29 cellular contexts compared by ENCODE assay signal in the genomic region with DNA sequence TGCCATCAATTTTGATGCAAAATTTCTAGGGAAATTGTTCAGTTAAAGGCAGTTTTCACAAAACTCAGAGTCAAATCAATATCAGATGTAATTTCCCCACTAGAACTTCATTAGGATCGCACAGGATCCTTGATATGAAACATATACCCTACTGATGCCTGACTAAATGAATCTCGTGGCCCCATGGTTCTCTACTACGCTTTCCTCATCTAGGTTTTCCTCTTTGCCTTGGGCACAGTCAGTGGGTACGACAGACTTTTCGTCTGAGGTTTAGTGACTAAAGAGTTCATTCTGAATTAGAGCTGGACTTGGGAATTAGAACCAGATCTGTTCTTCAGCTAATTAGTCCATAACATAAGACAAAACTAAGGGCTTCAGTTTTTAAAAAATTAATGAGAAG. TPM values are rescaled to one million over a fixed set of nuclear protein-coding genes. Genes with fewer than 3 reads are reported as not detected.
DNase-seq lines count a peak whose midpoint lies in the region; ATAC-seq and TF ChIP-seq lines count a peak whose summit lies in the region.
"Had no signal": no experiment of that assay in that cellular context is flagged by ENCODE, and none has a peak within 500 bp of the region (broad histone marks: within the 10 kb centered on the region; RNA-seq: fewer than 3 reads in every experiment).

No MANE protein-coding gene starts in this region.

- ATAC-seq in GM23338 = no peak
- ATAC-seq: activated CD4-positive, CD25-positive, alpha-beta regulatory T cell treated with anti-CD3 and anti-CD28 coated beads, Interleukin-2, amount 50 U/mL, for 24 hours; activated naive CD4-positive, alpha-beta T cell treated with anti-CD3 and anti-CD28 coated beads, Interleukin-2, amount 50 U/mL, for 72 hours; left colon; right cardiac atrium; T-helper 17 cell had no signal

- no peak for TF ChIP-seq CTCF in GM23338 (conservative IDR thresholded peaks at IDR 0.05; ENCODE audit: low read depth in 2 of 2)
- no peak for TF ChIP-seq CTCF in SK-N-SH (IDR thresholded peaks at IDR 0.05)
- no peak for TF ChIP-seq CTCF in mesothelial cell of epicardium (IDR thresholded peaks at IDR 0.05; ENCODE audit: unreplicated experiment)
- no peak for TF ChIP-seq CTCF in type B pancreatic cell (conservative IDR thresholded peaks at IDR 0.05)

- H3K27ac ChIP-seq in GM23338 (ENCODE audit: low read depth) (no peak overlapping the region), SK-N-SH (ENCODE audit: low read depth in 2 of 2, low read length in 1 of 2) (peak overlapping the region; percentile 92 to 95)
- H3K27ac ChIP-seq: C4-2B, Peyer's patch, stomach, thyroid gland had no signal

- H3K4me1 ChIP-seq in GM23338 (ENCODE audit: insufficient read depth) (peaks cover 50% of the 10 kb centered on the region), SK-N-SH (ENCODE audit: control insufficient read depth in 1 of 2, insufficient read depth in 2 of 2, low read depth in 1 of 2, low read length in 1 of 2) (peaks cover 32 to 43% of the 10 kb centered on the region in 2 experiments)
- H3K4me1 ChIP-seq: Peyer's patch, stomach, thyroid gland had no signal

- no peak for DNase-seq in GM23338 (ENCODE audit: low spot score)
- DNase-seq in SK-N-SH = peak; percentile 67
- DNase-seq in mesothelial cell of epicardium (ENCODE audit: low spot score in 2 of 2, unreplicated experiment in 2 of 2) = no peak
- DNase-seq in type B pancreatic cell (ENCODE audit: extremely low spot score, unreplicated experiment) = no peak
- DNase-seq in stimulated activated naive CD4-positive, alpha-beta T cell treated with Interleukin-2 at 50 U/mL for 16 hours (lab: John Stamatoyannopoulos, UW) = no peak
- no peak for DNase-seq in activated CD8-positive, alpha-beta memory T cell treated with anti-CD3 and anti-CD28 coated beads, Interleukin-2, amount 50 U/mL, for 48 hours
- no peak for DNase-seq in islet precursor cell
- DNase-seq: activated CD4-positive, alpha-beta T cell treated with anti-CD3 and anti-CD28 coated beads, Interleukin-2, amount 50 U/mL, for 48 hours; amygdala; COR-L47; effector CD4-positive, alpha-beta T cell; immature natural killer cell; Kasumi-1; left colon; MV-4-11; NCI-H1436 treated with DMSO at 0.1 percent for 48 hours; NCI-H2081 treated with DMSO at 0.1 percent for 48 hours; NCI-H345; Peyer's patch; right cardiac atrium; stimulated activated CD8-positive, alpha-beta memory T cell treated with anti-CD3 and anti-CD28 coated beads, Interleukin-4, amount 100 ng/mL, for 48 hours; stomach; T-helper 17 cell; thyroid gland had no signal

- CTCF ChIA-PET in SK-N-SH (lab: Yijun Ruan, JAX) = interaction anchor here (0.6 to 1.9 kb wide), 6 partner anchors 10 to 127 kb away, joined by 3 to 6 read pairs (median 3); no protein-coding TSS in a partner anchor

- no peaks in the 10 kb centered on the region for H3K9me3 ChIP-seq in SK-N-SH
- H3K9me3 ChIP-seq: Peyer's patch, SJSA1, stomach, thyroid gland had no signal

- 0 out of 2 replicates have a peak, but pooled peaks cover 2% of the 10 kb centered on the region for H3F3A ChIP-seq in GM23338 (replicated peaks; ENCODE audit: low read depth)
- peaks cover 36% of the 10 kb centered on the region for H3F3A ChIP-seq in SK-N-SH (replicated peaks; ENCODE audit: insufficient read depth)

- H3K9ac ChIP-seq in SK-N-SH = peak overlapping the region; percentile 51; the same call in 1 of the 2 replicates

- no peak overlapping the region for H3K27ac Mint-ChIP-seq in GM23338
- peak overlapping the region; percentile 76 for H3K27ac Mint-ChIP-seq in mesothelial cell of epicardium
- H3K27ac Mint-ChIP-seq in type B pancreatic cell = peak overlapping the region; percentile 22
- H3K27ac Mint-ChIP-seq: activated naive CD4-positive, alpha-beta T cell treated with anti-CD3 and anti-CD28 coated beads, Interleukin-2, amount 50 U/mL, for 72 hours; activated T-helper 2 cell treated with anti-CD3 and anti-CD28 coated beads, Interferon-gamma antibody, Interleukin-2, Interleukin-4, amounts not matched to agents 10 μg/mL and 5 μg/mL and 100 μg/mL, durations not matched to agents 14 hours and 24 hours and 36 hours; immature natural killer cell; T-helper 17 cell had no signal

- POLR2A ChIA-PET in SK-N-SH (lab: Yijun Ruan, JAX) = no interaction called here

- H2AFZ ChIP-seq in GM23338 = no peak overlapping the region; the same call in 1 of the 2 replicates
- peak overlapping the region; percentile 87; the same call in 1 of the 2 replicates for H2AFZ ChIP-seq in SK-N-SH (ENCODE audit: low read depth)

- TF ChIP-seq RAD21 in SK-N-SH (IDR thresholded peaks at IDR 0.05; ENCODE audit: low read length) = no peak

- H3K4me2 ChIP-seq in GM23338 (0 out of 2 replicates have a peak overlapping the region, but pooled peaks have one; percentile 24), SK-N-SH (no peak overlapping the region)

- H3K27me3 Mint-ChIP-seq in GM23338 (ENCODE audit: insufficient read depth, low read depth, poor library complexity) (peaks cover 3% of the 10 kb centered on the region), mesothelial cell of epicardium (ENCODE audit: low read depth) (no peaks in the 10 kb centered on the region), type B pancreatic cell (peaks cover 8% of the 10 kb centered on the region)

- no peaks in the 10 kb centered on the region for H4K20me1 ChIP-seq in GM23338 (replicated peaks; ENCODE audit: insufficient read depth)
- H4K20me1 ChIP-seq in SK-N-SH (ENCODE audit: insufficient read depth) = no peaks in the 10 kb centered on the region

- H3K4me3 ChIP-seq in GM23338 (no peak overlapping the region), SK-N-SH (ENCODE audit: low read depth in 2 of 2, low read length in 1 of 2) (no peak overlapping the region)
- H3K4me3 ChIP-seq: Peyer's patch, SJSA1, stomach, thyroid gland had no signal

- H3K27me3 ChIP-seq in GM23338 (ENCODE audit: insufficient read depth) = no peaks in the 10 kb centered on the region
- H3K27me3 ChIP-seq in SK-N-SH (ENCODE audit: insufficient read depth) = no peaks in the 10 kb centered on the region
- H3K27me3 ChIP-seq: Peyer's patch, SJSA1, stomach, thyroid gland had no signal

- 10% methylated on average over 5 of the region's 5 CpGs for WGBS in SK-N-SH (ENCODE audit: low lambda C conversion rate)

- H3K4me3 Mint-ChIP-seq in GM23338 = no peak overlapping the region
- no peak overlapping the region for H3K4me3 Mint-ChIP-seq in mesothelial cell of epicardium
- peak overlapping the region; percentile 13 for H3K4me3 Mint-ChIP-seq in type B pancreatic cell
- H3K4me3 Mint-ChIP-seq: immature natural killer cell, T-helper 17 cell had no signal

- H3K79me2 ChIP-seq in GM23338 (replicated peaks; ENCODE audit: insufficient read depth) (no peaks in the 10 kb centered on the region), SK-N-SH (ENCODE audit: insufficient read depth) (no peaks in the 10 kb centered on the region)

- H3K36me3 Mint-ChIP-seq in GM23338 (ENCODE audit: low read depth) (no peaks in the 10 kb centered on the region), mesothelial cell of epicardium (no peaks in the 10 kb centered on the region), type B pancreatic cell (no peaks in the 10 kb centered on the region)
- H3K36me3 Mint-ChIP-seq: activated naive CD4-positive, alpha-beta T cell treated with anti-CD3 and anti-CD28 coated beads, Interleukin-2, amount 50 U/mL, for 72 hours; immature natural killer cell had no signal

- H3K9me2 ChIP-seq in GM23338 (ENCODE audit: insufficient read depth) (no peaks in the 10 kb centered on the region), SK-N-SH (no peaks in the 10 kb centered on the region)

- H3K9me3 Mint-ChIP-seq in GM23338 (no peaks in the 10 kb centered on the region), mesothelial cell of epicardium (no peaks in the 10 kb centered on the region), type B pancreatic cell (no peaks in the 10 kb centered on the region)
- H3K9me3 Mint-ChIP-seq: activated naive CD4-positive, alpha-beta T cell treated with anti-CD3 and anti-CD28 coated beads, Interleukin-2, amount 50 U/mL, for 72 hours; activated T-helper 2 cell treated with anti-CD3 and anti-CD28 coated beads, Interferon-gamma antibody, Interleukin-2, Interleukin-4, amounts not matched to agents 10 μg/mL and 5 μg/mL and 100 μg/mL, durations not matched to agents 14 hours and 24 hours and 36 hours had no signal

- H3K36me3 ChIP-seq in GM23338 (ENCODE audit: insufficient read depth) (no peaks in the 10 kb centered on the region), SK-N-SH (replicated peaks in 1 of 2; ENCODE audit: control insufficient read depth in 1 of 2, insufficient read depth in 2 of 2, low read length in 1 of 2) (no peaks in the 10 kb centered on the region)
- H3K36me3 ChIP-seq: Peyer's patch, SJSA1, stomach, thyroid gland had no signal

- H3K4me1 Mint-ChIP-seq in GM23338 (peaks cover 43% of the 10 kb centered on the region), mesothelial cell of epicardium (peaks cover 37% of the 10 kb centered on the region), type B pancreatic cell (ENCODE audit: unreplicated experiment) (peaks cover 40% of the 10 kb centered on the region)
- H3K4me1 Mint-ChIP-seq: immature natural killer cell had no signal

- peak in 1 of 2 experiments; percentile 19; a peak in 1 of 4 replicates for TF ChIP-seq EP300 in SK-N-SH (IDR thresholded peaks at IDR 0.05; ENCODE audit: borderline replicate concordance in 1 of 2, low read depth in 1 of 2, low read length in 1 of 2)

TF ChIP-seq in GM23338, 12 proteins besides CTCF, POLR2A, EP300 and RAD21 (continues in another document):
- TF ChIP-seq STAT1 (IDR thresholded peaks at IDR 0.05; ENCODE audit: unreplicated experiment) = no peak
- TF ChIP-seq POLR2AphosphoS5 (IDR thresholded peaks at IDR 0.05; ENCODE audit: low read depth) = no peak

TF ChIP-seq in SK-N-SH, 30 proteins besides CTCF, POLR2A, EP300 and RAD21 (continues in another document):
- TF ChIP-seq FOSL2 (IDR thresholded peaks at IDR 0.05; ENCODE audit: borderline replicate concordance, low read depth) (no peak), TEAD4 (IDR thresholded peaks at IDR 0.05; ENCODE audit: borderline replicate concordance, insufficient read depth) (no peak), GABPA (IDR thresholded peaks at IDR 0.05; ENCODE audit: low read depth) (no peak), TCF12 (IDR thresholded peaks at IDR 0.05) (no peak), GATA2 (CRISPR knock-in tag; IDR thresholded peaks at IDR 0.05) (peak; percentile 47), EZH2phosphoT487 (IDR thresholded peaks at IDR 0.05; ENCODE audit: borderline replicate concordance, low read depth) (no peak)

RNA-seq across cellular contexts. Expression of a gene that starts 42.5 kb away (rescaled TPM):
- total RNA-seq in GM23338 (2014; rRNA removed; shearing (Covaris generic)) = 67.9 and 68.7 TPM in 2 replicates
- polyA plus RNA-seq in GM23338 (2016; fragmentation: Nextera tagmentation; extraction: Ambion mirVana) (42.1 and 44.4 TPM in 2 replicates), SK-N-SH (2012; rRNA removed) (15.2 and 18.0 TPM in 2 replicates)
- 20.7 and 25.8 TPM in 2 replicates for polyA plus RNA-seq in SK-N-SH (2012; cell fraction: cytosol; rRNA removed)
- 6.6 and 8.8 TPM in 2 replicates for polyA plus RNA-seq in SK-N-SH (2012; cell fraction: nucleus; rRNA removed)
- total RNA-seq in mesothelial cell of epicardium (17.4 to 19.7 TPM (median 17.8 TPM) in 3 replicates), type B pancreatic cell (ENCODE audit: low replicate concordance) (23.7 and 26.6 TPM in 2 replicates)
